8 cellular contexts compared by ENCODE assay signal in genomic region chr1:66788231-66788939, GRCh38. TPM values are rescaled to one million over a fixed set of nuclear protein-coding genes. Genes with fewer than 3 reads are reported as not detected.
A peak's percentile ranks its signal among the peaks of the same experiment; 100 is the strongest.
DNase-seq lines count a peak whose midpoint lies in the region; ATAC-seq and TF ChIP-seq lines count a peak whose summit lies in the region.
"Had no signal": no experiment of that assay in that cellular context is flagged by ENCODE, and none has a peak within 500 bp of the region (broad histone marks: within the 10 kb centered on the region; RNA-seq: fewer than 3 reads in every experiment).

No MANE protein-coding gene starts in this region.

- H4K20me1 ChIP-seq in hepatocyte (ENCODE audit: insufficient read depth, poor library complexity, severe bottlenecking), result no peaks in the 10 kb centered on the region

- peaks cover 28% of the 10 kb centered on the region for H3K4me1 Mint-ChIP-seq in activated naive CD8-positive, alpha-beta T cell (ENCODE audit: low read depth)

- no peak overlapping the region for H3K4me2 ChIP-seq in hepatocyte

- no peaks in the 10 kb centered on the region for H3K9me3 Mint-ChIP-seq in activated naive CD8-positive, alpha-beta T cell (ENCODE audit: low read depth)

- H3K4me3 Mint-ChIP-seq in activated naive CD8-positive, alpha-beta T cell, result peak overlapping the region; percentile 76

- TF ChIP-seq EP300 in tibial nerve (IDR thresholded peaks at IDR 0.05), result no peak

- TF ChIP-seq CTCF in tibial nerve (IDR thresholded peaks at IDR 0.05), result no peak
- no peak for TF ChIP-seq CTCF in hepatocyte (IDR thresholded peaks at IDR 0.05; ENCODE audit: poor library complexity)

- no peaks in the 10 kb centered on the region for H3K36me3 ChIP-seq in tibial nerve
- H3K36me3 ChIP-seq in hepatocyte (replicated peaks; ENCODE audit: insufficient read depth, low read depth), result no peaks in the 10 kb centered on the region
- H3K36me3 ChIP-seq: cardiac muscle cell had no signal

- DNase-seq in stimulated activated CD8-positive, alpha-beta memory T cell treated with anti-CD3 and anti-CD28 coated beads, Interleukin-7, amount 100 ng/mL, for 4 hours (ENCODE audit: low read depth in 2 of 2), result peak; percentile 43 to 61
- DNase-seq in GF-D8 (lab: John Stamatoyannopoulos, UW) (no peak), tibial nerve (ENCODE audit: low spot score in 2 of 2) (no peak), hepatocyte (ENCODE audit: low spot score) (no peak)

- ATAC-seq in GM19463 (IDR thresholded peaks at IDR 0.05; ENCODE audit: unreplicated experiment), result peak; percentile 92
- peak; percentile 67 for ATAC-seq in HG03521 (IDR thresholded peaks at IDR 0.05; ENCODE audit: unreplicated experiment)

- WGBS in tibial nerve, 2 donors, result 77 to 78% methylated on average over 6 of the region's 6 CpGs
- WGBS in hepatocyte (ENCODE audit: low lambda C conversion rate, missing lambda C conversion rate), result 79% methylated on average over 6 of the region's 6 CpGs

- H3K27me3 ChIP-seq in tibial nerve, result no peaks in the 10 kb centered on the region
- no peaks in the 10 kb centered on the region for H3K27me3 ChIP-seq in hepatocyte
- H3K27me3 ChIP-seq: cardiac muscle cell had no signal

- no peak overlapping the region for H3K27ac ChIP-seq in tibial nerve
- no peak overlapping the region for H3K27ac ChIP-seq in hepatocyte
- H3K27ac ChIP-seq: cardiac muscle cell had no signal

- no peaks in the 10 kb centered on the region for H3K36me3 Mint-ChIP-seq in activated naive CD8-positive, alpha-beta T cell

- no peaks in the 10 kb centered on the region for H3K79me2 ChIP-seq in hepatocyte

- no peaks in the 10 kb centered on the region for H3K9me2 ChIP-seq in hepatocyte (replicated peaks; ENCODE audit: insufficient read depth)

- H3K4me1 ChIP-seq in tibial nerve (no peaks in the 10 kb centered on the region), hepatocyte (ENCODE audit: insufficient read depth) (no peaks in the 10 kb centered on the region)

- no peaks in the 10 kb centered on the region for H3K27me3 Mint-ChIP-seq in activated naive CD8-positive, alpha-beta T cell

- H3K9me3 ChIP-seq in tibial nerve (no peaks in the 10 kb centered on the region), hepatocyte (ENCODE audit: low read depth) (no peaks in the 10 kb centered on the region)

- no peak for TF ChIP-seq POLR2A in tibial nerve (IDR thresholded peaks at IDR 0.05)

- H2AFZ ChIP-seq in hepatocyte, result no peak overlapping the region

- H3K4me3 ChIP-seq in tibial nerve, result no peak overlapping the region
- H3K4me3 ChIP-seq in hepatocyte, result no peak overlapping the region
- H3K4me3 ChIP-seq: cardiac muscle cell had no signal

- H3K27ac Mint-ChIP-seq in activated naive CD8-positive, alpha-beta T cell, result peak overlapping the region; percentile 82

RNA-seq across cellular contexts. Expression of gene INSL5, which starts 12.7 kb away (rescaled TPM):
- total RNA-seq in tibial nerve, result not detected
- total RNA-seq in hepatocyte, result 1.5 and 1.8 TPM in 2 replicates
- 3.1 TPM in 1 of 2 replicates, not detected in the other for polyA plus RNA-seq in hepatocyte
- total RNA-seq: cardiac muscle cell had no signal
- polyA plus RNA-seq: cardiac muscle cell had no signal

RNA-seq across cellular contexts. Expression of gene DYNLT5, which starts 36.1 kb away (rescaled TPM):
- total RNA-seq in tibial nerve (1 to 10 TPM in 2 of 4 donors, under 1 TPM in 1, not detected in 1; 0.78 to 6.3 (median 4.5) TPM), hepatocyte (0.10 TPM in 1 of 2 replicates, not detected in the other)
- polyA plus RNA-seq in hepatocyte, result 0.13 TPM in 1 of 2 replicates, not detected in the other

Comparison
In these comparisons a context has a peak if more than half of its experiments do, and no peak if none do; other contexts are left out.
1. DNase-seq: peak in stimulated activated CD8-positive, alpha-beta memory T cell treated with anti-CD3 and anti-CD28 coated beads, Interleukin-7, amount 100 ng/mL, for 4 hours (2 of 2); none in GF-D8 (single experiment), tibial nerve (0 of 2) and hepatocyte (single experiment).